ENCODE assay signal across 1 cellular context in the genomic region with DNA sequence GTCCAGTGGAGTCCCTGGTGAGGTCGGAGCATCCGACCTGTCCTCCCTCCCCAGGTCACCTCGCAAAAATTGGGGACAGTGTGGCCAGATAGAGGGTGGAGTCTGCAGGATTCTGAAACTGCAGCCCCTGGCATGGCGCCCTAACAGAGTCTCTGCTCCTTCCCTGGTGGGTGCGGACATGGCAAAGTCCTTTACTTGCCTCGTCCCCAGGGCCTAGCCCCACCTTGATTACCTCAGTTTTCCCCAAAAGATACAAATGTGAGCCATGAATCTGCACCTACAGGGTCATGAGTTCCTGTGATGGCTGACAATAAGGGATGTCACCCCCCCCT.
TF ChIP-seq lines count a peak whose summit lies in the region.

No MANE protein-coding gene starts in this region.

TF ChIP-seq in HCT116, 20 proteins besides CTCF, POLR2A, EP300 and RAD21 (continued from another document):
- TF ChIP-seq SIN3A (IDR thresholded peaks at IDR 0.05; ENCODE audit: low read depth) (no peak), CBX3 (IDR thresholded peaks at IDR 0.05; ENCODE audit: low read depth) (no peak; the same call in 1 of the 2 replicates)
- TF ChIP-seq, protein P1, sequence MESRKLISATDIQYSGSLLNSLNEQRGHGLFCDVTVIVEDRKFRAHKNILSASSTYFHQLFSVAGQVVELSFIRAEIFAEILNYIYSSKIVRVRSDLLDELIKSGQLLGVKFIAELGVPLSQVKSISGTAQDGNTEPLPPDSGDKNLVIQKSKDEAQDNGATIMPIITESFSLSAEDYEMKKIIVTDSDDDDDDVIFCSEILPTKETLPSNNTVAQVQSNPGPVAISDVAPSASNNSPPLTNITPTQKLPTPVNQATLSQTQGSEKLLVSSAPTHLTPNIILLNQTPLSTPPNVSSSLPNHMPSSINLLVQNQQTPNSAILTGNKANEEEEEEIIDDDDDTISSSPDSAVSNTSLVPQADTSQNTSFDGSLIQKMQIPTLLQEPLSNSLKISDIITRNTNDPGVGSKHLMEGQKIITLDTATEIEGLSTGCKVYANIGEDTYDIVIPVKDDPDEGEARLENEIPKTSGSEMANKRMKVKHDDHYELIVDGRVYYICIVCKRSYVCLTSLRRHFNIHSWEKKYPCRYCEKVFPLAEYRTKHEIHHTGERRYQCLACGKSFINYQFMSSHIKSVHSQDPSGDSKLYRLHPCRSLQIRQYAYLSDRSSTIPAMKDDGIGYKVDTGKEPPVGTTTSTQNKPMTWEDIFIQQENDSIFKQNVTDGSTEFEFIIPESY (IDR thresholded peaks at IDR 0.05; ENCODE audit: extremely low read depth, insufficient replicate concordance, low read length), result no peak
TF ChIP-seq in HCT116: peak in this region for 0.
